ENCODE assay signal across 13 cellular contexts in genomic region chr10:43264987-43265798, GRCh38. TPM values are rescaled to one million over a fixed set of nuclear protein-coding genes. Genes with fewer than 3 reads are reported as not detected.
DNase-seq lines count a peak whose midpoint lies in the region; ATAC-seq and TF ChIP-seq lines count a peak whose summit lies in the region.
"Had no signal": no experiment of that assay in that cellular context is flagged by ENCODE, and none has a peak within 500 bp of the region (broad histone marks: within the 10 kb centered on the region; RNA-seq: fewer than 3 reads in every experiment).

No MANE protein-coding gene starts in this region.

- H3K4me3 Mint-ChIP-seq in GM23338: peak overlapping the region; percentile 74; the same call in 1 of the 3 replicates

- no peaks in the 10 kb centered on the region for H3K9me3 ChIP-seq in neural cell (ENCODE audit: low read length)

- no peaks in the 10 kb centered on the region; the same call in 1 of the 3 replicates for H3K9me3 Mint-ChIP-seq in GM23338
- H3K9me3 Mint-ChIP-seq: IgD-negative memory B cell had no signal

- H3K79me2 ChIP-seq in GM23338 (replicated peaks; ENCODE audit: insufficient read depth) (no peaks in the 10 kb centered on the region), neural cell (replicated peaks; ENCODE audit: insufficient read depth, low read length) (no peaks in the 10 kb centered on the region)

- H3K27me3 ChIP-seq in GM23338 (ENCODE audit: insufficient read depth) (peaks cover 49% of the 10 kb centered on the region), neural cell (ENCODE audit: insufficient read depth, low read depth, low read length) (peaks cover 41% of the 10 kb centered on the region)

- H3F3A ChIP-seq in GM23338 (replicated peaks; ENCODE audit: low read depth): no peaks in the 10 kb centered on the region
- H3F3A ChIP-seq in neural cell (ENCODE audit: insufficient read depth, low read length, poor library complexity, severe bottlenecking): no peaks in the 10 kb centered on the region

- H2AFZ ChIP-seq in GM23338 (no peak overlapping the region), neural cell (ENCODE audit: low read depth, low read length) (no peak overlapping the region)

- H3K9me2 ChIP-seq in GM23338 (ENCODE audit: insufficient read depth) (no peaks in the 10 kb centered on the region), neural cell (ENCODE audit: insufficient read depth, low read length) (no peaks in the 10 kb centered on the region)

- H3K27ac ChIP-seq in GM23338 (ENCODE audit: low read depth) (no peak overlapping the region), caudate nucleus (ENCODE audit: low read depth, low read length) (peak overlapping the region; percentile 70), neural cell (ENCODE audit: low read length) (no peak overlapping the region)
- H3K27ac ChIP-seq: 22Rv1 had no signal

- H3K27ac Mint-ChIP-seq in GM23338: no peak overlapping the region
- H3K27ac Mint-ChIP-seq: IgD-negative memory B cell had no signal

- H3K4me1 ChIP-seq in GM23338 (ENCODE audit: insufficient read depth): no peaks in the 10 kb centered on the region; the same call in 1 of the 2 replicates

- no peak overlapping the region for H3K4me3 ChIP-seq in GM23338
- peak overlapping the region; percentile 68 for H3K4me3 ChIP-seq in neural cell (ENCODE audit: low read length)

- H3K36me3 ChIP-seq in GM23338 (ENCODE audit: insufficient read depth): no peaks in the 10 kb centered on the region
- no peaks in the 10 kb centered on the region for H3K36me3 ChIP-seq in neural cell (ENCODE audit: insufficient read depth, low read length)

- TF ChIP-seq RAD21 in neural cell (conservative IDR thresholded peaks at IDR 0.05): no peak

- no peaks in the 10 kb centered on the region; the same call in 2 of the 3 replicates for H3K36me3 Mint-ChIP-seq in GM23338 (ENCODE audit: low read depth)
- H3K36me3 Mint-ChIP-seq: IgD-negative memory B cell had no signal

- DNase-seq in DMS 273 (lab: John Stamatoyannopoulos, UW; ENCODE audit: unreplicated experiment): peak; percentile 51
- DNase-seq in DMS 273 treated with DMSO at 0.1 percent for 48 hours (lab: John Stamatoyannopoulos, UW): no peak
- DNase-seq in GM23338 (ENCODE audit: low spot score): no peak
- peak in 1 of 61 donors; percentile 78 for DNase-seq in caudate nucleus (lab: John Stamatoyannopoulos, UW)
- no peak for DNase-seq in NOMO-1 treated with dmso at 0.1 percent for 144 hours (lab: John Stamatoyannopoulos, UW; ENCODE audit: unreplicated experiment)
- no peak for DNase-seq in NCI-H345 (lab: John Stamatoyannopoulos, UW)
- DNase-seq: EL, NCI-H187, OCI-M1 had no signal

- H3K4me2 ChIP-seq in GM23338: peak overlapping the region; percentile 93; the same call in 1 of the 2 replicates
- H3K4me2 ChIP-seq in neural cell (ENCODE audit: low read length): no peak overlapping the region

- no peak; the same call in 2 of the 3 replicates for ATAC-seq in GM23338
- no peak for ATAC-seq in GM19467 (IDR thresholded peaks at IDR 0.05; ENCODE audit: unreplicated experiment)

- TF ChIP-seq EP300 in neural cell (conservative IDR thresholded peaks at IDR 0.05; ENCODE audit: poor library complexity, severe bottlenecking): no peak

- H3K9ac ChIP-seq in neural cell (ENCODE audit: low read length): peak overlapping the region; percentile 48

- peaks cover 48% of the 10 kb centered on the region for H3K27me3 Mint-ChIP-seq in GM23338 (ENCODE audit: insufficient read depth, low read depth, poor library complexity)

- TF ChIP-seq CTCF in GM23338 (conservative IDR thresholded peaks at IDR 0.05; ENCODE audit: low read depth in 2 of 2) (no peak), neural cell (IDR thresholded peaks at IDR 0.05; ENCODE audit: poor library complexity, severe bottlenecking) (no peak)

- H4K20me1 ChIP-seq in GM23338 (replicated peaks; ENCODE audit: insufficient read depth): no peaks in the 10 kb centered on the region
- H4K20me1 ChIP-seq in neural cell (ENCODE audit: insufficient read depth): no peaks in the 10 kb centered on the region

- H3K4me1 Mint-ChIP-seq in GM23338: peaks cover 7% of the 10 kb centered on the region; the same call in 2 of the 3 replicates

TF ChIP-seq in GM23338, 12 proteins besides CTCF, POLR2A, EP300 and RAD21 (continues in another document):
- no peak for TF ChIP-seq EZH2phosphoT487 (IDR thresholded peaks at IDR 0.05; ENCODE audit: unreplicated experiment)

TF ChIP-seq in neural cell, 6 proteins besides CTCF, POLR2A, EP300 and RAD21:
- TF ChIP-seq, protein P1, sequence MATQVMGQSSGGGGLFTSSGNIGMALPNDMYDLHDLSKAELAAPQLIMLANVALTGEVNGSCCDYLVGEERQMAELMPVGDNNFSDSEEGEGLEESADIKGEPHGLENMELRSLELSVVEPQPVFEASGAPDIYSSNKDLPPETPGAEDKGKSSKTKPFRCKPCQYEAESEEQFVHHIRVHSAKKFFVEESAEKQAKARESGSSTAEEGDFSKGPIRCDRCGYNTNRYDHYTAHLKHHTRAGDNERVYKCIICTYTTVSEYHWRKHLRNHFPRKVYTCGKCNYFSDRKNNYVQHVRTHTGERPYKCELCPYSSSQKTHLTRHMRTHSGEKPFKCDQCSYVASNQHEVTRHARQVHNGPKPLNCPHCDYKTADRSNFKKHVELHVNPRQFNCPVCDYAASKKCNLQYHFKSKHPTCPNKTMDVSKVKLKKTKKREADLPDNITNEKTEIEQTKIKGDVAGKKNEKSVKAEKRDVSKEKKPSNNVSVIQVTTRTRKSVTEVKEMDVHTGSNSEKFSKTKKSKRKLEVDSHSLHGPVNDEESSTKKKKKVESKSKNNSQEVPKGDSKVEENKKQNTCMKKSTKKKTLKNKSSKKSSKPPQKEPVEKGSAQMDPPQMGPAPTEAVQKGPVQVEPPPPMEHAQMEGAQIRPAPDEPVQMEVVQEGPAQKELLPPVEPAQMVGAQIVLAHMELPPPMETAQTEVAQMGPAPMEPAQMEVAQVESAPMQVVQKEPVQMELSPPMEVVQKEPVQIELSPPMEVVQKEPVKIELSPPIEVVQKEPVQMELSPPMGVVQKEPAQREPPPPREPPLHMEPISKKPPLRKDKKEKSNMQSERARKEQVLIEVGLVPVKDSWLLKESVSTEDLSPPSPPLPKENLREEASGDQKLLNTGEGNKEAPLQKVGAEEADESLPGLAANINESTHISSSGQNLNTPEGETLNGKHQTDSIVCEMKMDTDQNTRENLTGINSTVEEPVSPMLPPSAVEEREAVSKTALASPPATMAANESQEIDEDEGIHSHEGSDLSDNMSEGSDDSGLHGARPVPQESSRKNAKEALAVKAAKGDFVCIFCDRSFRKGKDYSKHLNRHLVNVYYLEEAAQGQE (IDR thresholded peaks at IDR 0.05; ENCODE audit: borderline replicate concordance): no peak
- TF ChIP-seq TAF1 (IDR thresholded peaks at IDR 0.05; ENCODE audit: low read depth): no peak
- TF ChIP-seq MXI1 (conservative IDR thresholded peaks at IDR 0.05; ENCODE audit: poor library complexity, severe bottlenecking): no peak
- no peak for TF ChIP-seq SMC3 (conservative IDR thresholded peaks at IDR 0.05; ENCODE audit: poor library complexity)
- no peak for TF ChIP-seq POLR2AphosphoS5 (IDR thresholded peaks at IDR 0.05)
- TF ChIP-seq EZH2 (IDR thresholded peaks at IDR 0.05; ENCODE audit: borderline replicate concordance, insufficient read depth, low read length, poor library complexity, severe bottlenecking): no peak

RNA-seq across cellular contexts. Expression of gene RASGEF1A, which starts 1.7 kb away (rescaled TPM):
- 34.6 and 37.8 TPM in 2 replicates for total RNA-seq in GM23338 (2014; rRNA removed; shearing (Covaris generic))
- polyA plus RNA-seq in GM23338 (2016; fragmentation: Nextera tagmentation; extraction: Ambion mirVana) (8.0 and 8.1 TPM in 2 replicates), neural cell (8.7 and 10.5 TPM in 2 replicates)
- 11.5 and 13.6 TPM in 2 replicates for polyA minus RNA-seq in neural cell
